ENCODE assay signal across 9 cellular contexts in genomic region chr9:71001780-71002386, GRCh38.
DNase-seq lines count a peak whose midpoint lies in the region; ATAC-seq and TF ChIP-seq lines count a peak whose summit lies in the region.
"Had no signal": no experiment of that assay in that cellular context is flagged by ENCODE, and none has a peak within 500 bp of the region (broad histone marks: within the 10 kb centered on the region; RNA-seq: fewer than 3 reads in every experiment).

No MANE protein-coding gene starts in this region.

- H3K36me3 Mint-ChIP-seq in endothelial cell (ENCODE audit: low read depth, unreplicated experiment) = no peaks in the 10 kb centered on the region
- peaks cover 14% of the 10 kb centered on the region for H3K36me3 Mint-ChIP-seq in natural killer cell treated with Interleukin-12 subunit alpha and Interleukin-12 subunit beta and Interleukin-15 and Interleukin-18, amount 100 ng/mL, for 72 hours
- H3K36me3 Mint-ChIP-seq in activated T-helper 17 cell treated with anti-CD3 and anti-CD28 coated beads, Interleukin-2, amount 50 U/mL, for 72 hours (ENCODE audit: low read depth) = no peaks in the 10 kb centered on the region

- H3K4me1 ChIP-seq in prostate gland (replicated peaks) = no peaks in the 10 kb centered on the region
- H3K4me1 ChIP-seq: upper lobe of left lung had no signal

- no peaks in the 10 kb centered on the region for H3K36me3 ChIP-seq in prostate gland
- H3K36me3 ChIP-seq: upper lobe of left lung had no signal

- peak; percentile 63 for TF ChIP-seq CTCF in endothelial cell (IDR thresholded peaks at IDR 0.05; ENCODE audit: unreplicated experiment)
- peak in 3 of 4 experiments; percentile 63 to 73 (median 69) for TF ChIP-seq CTCF in prostate gland (IDR thresholded peaks at IDR 0.05)
- no peak for TF ChIP-seq CTCF in coronary artery (IDR thresholded peaks at IDR 0.05)

- DNase-seq in DMS53 (lab: John Stamatoyannopoulos, UW) (peak; percentile 75), NCI-H2171 treated with DMSO at 0.1 percent for 48 hours (lab: John Stamatoyannopoulos, UW) (peak; percentile 14), endothelial cell (ENCODE audit: low spot score) (peak; percentile 23), prostate gland (ENCODE audit: low spot score) (peak; percentile 29), coronary artery (ENCODE audit: low spot score) (no peak)
- DNase-seq in natural killer cell treated with Interleukin-12 subunit alpha and Interleukin-12 subunit beta and Interleukin-15 and Interleukin-18, amount 100 ng/mL, for 72 hours (ENCODE audit: low spot score) = no peak

- H3K4me1 Mint-ChIP-seq in endothelial cell (ENCODE audit: unreplicated experiment) = no peaks in the 10 kb centered on the region
- H3K4me1 Mint-ChIP-seq in natural killer cell treated with Interleukin-12 subunit alpha and Interleukin-12 subunit beta and Interleukin-15 and Interleukin-18, amount 100 ng/mL, for 72 hours (ENCODE audit: low read depth in 2 of 2) = no peaks in the 10 kb centered on the region
- no peaks in the 10 kb centered on the region for H3K4me1 Mint-ChIP-seq in activated T-helper 17 cell treated with anti-CD3 and anti-CD28 coated beads, Interleukin-2, amount 50 U/mL, for 72 hours

- no peak for TF ChIP-seq POLR2A in prostate gland (IDR thresholded peaks at IDR 0.05)

- no peaks in the 10 kb centered on the region for H3K27me3 ChIP-seq in prostate gland (replicated peaks; ENCODE audit: insufficient read depth)
- H3K27me3 ChIP-seq: upper lobe of left lung had no signal

- H3K27ac ChIP-seq in prostate gland (no peak overlapping the region), coronary artery (no peak overlapping the region)
- H3K27ac ChIP-seq: upper lobe of left lung had no signal

- 72% methylated on average over 5 of the region's 5 CpGs for WGBS in prostate gland

- no peak overlapping the region for H3K27ac Mint-ChIP-seq in endothelial cell (ENCODE audit: unreplicated experiment)
- no peak overlapping the region for H3K27ac Mint-ChIP-seq in natural killer cell treated with Interleukin-12 subunit alpha and Interleukin-12 subunit beta and Interleukin-15 and Interleukin-18, amount 100 ng/mL, for 72 hours
- H3K27ac Mint-ChIP-seq in activated T-helper 17 cell treated with anti-CD3 and anti-CD28 coated beads, Interleukin-2, amount 50 U/mL, for 72 hours = no peak overlapping the region

- peak; percentile 79 for ATAC-seq in GM21529 (IDR thresholded peaks at IDR 0.05; ENCODE audit: unreplicated experiment)
- no peak for ATAC-seq in natural killer cell treated with Interleukin-12 subunit alpha and Interleukin-12 subunit beta and Interleukin-15 and Interleukin-18, amount 100 ng/mL, for 72 hours
- ATAC-seq in activated T-helper 17 cell treated with anti-CD3 and anti-CD28 coated beads, Interleukin-2, amount 50 U/mL, for 72 hours (replicated peaks) = no peak

- no peak overlapping the region for H3K4me3 ChIP-seq in prostate gland
- no peak overlapping the region for H3K4me3 ChIP-seq in coronary artery
- H3K4me3 ChIP-seq: upper lobe of left lung had no signal

- no peak overlapping the region for H3K4me3 Mint-ChIP-seq in endothelial cell (ENCODE audit: unreplicated experiment)
- no peak overlapping the region for H3K4me3 Mint-ChIP-seq in natural killer cell treated with Interleukin-12 subunit alpha and Interleukin-12 subunit beta and Interleukin-15 and Interleukin-18, amount 100 ng/mL, for 72 hours
- no peak overlapping the region for H3K4me3 Mint-ChIP-seq in activated T-helper 17 cell treated with anti-CD3 and anti-CD28 coated beads, Interleukin-2, amount 50 U/mL, for 72 hours

- H3K9me3 Mint-ChIP-seq in endothelial cell (ENCODE audit: unreplicated experiment) = no peaks in the 10 kb centered on the region
- peaks cover 7% of the 10 kb centered on the region for H3K9me3 Mint-ChIP-seq in natural killer cell treated with Interleukin-12 subunit alpha and Interleukin-12 subunit beta and Interleukin-15 and Interleukin-18, amount 100 ng/mL, for 72 hours
- peaks cover 8% of the 10 kb centered on the region for H3K9me3 Mint-ChIP-seq in activated T-helper 17 cell treated with anti-CD3 and anti-CD28 coated beads, Interleukin-2, amount 50 U/mL, for 72 hours

- no peaks in the 10 kb centered on the region for H3K9me3 ChIP-seq in prostate gland

- peaks cover 3% of the 10 kb centered on the region for H3K27me3 Mint-ChIP-seq in endothelial cell (ENCODE audit: unreplicated experiment)
- no peaks in the 10 kb centered on the region for H3K27me3 Mint-ChIP-seq in natural killer cell treated with Interleukin-12 subunit alpha and Interleukin-12 subunit beta and Interleukin-15 and Interleukin-18, amount 100 ng/mL, for 72 hours
- peaks cover 4% of the 10 kb centered on the region for H3K27me3 Mint-ChIP-seq in activated T-helper 17 cell treated with anti-CD3 and anti-CD28 coated beads, Interleukin-2, amount 50 U/mL, for 72 hours

- intact Hi-C loops in prostate gland (cut with DNase I) = loop anchor here (5.0 kb wide), 2 partner anchors 75 to 360 kb away; no protein-coding TSS in a partner anchor

Comparison
In these comparisons a context has a peak if more than half of its experiments do, and no peak if none do; other contexts are left out.
1. DNase-seq: peak in DMS53 (single experiment), NCI-H2171 treated with DMSO at 0.1 percent for 48 hours (single experiment), endothelial cell (single experiment) and prostate gland (single experiment); none in natural killer cell treated with Interleukin-12 subunit alpha and Interleukin-12 subunit beta and Interleukin-15 and Interleukin-18, amount 100 ng/mL, for 72 hours (single experiment) and coronary artery (single experiment).